Comparison of ENCODE assay signal across 18 cellular contexts in the genomic region with DNA sequence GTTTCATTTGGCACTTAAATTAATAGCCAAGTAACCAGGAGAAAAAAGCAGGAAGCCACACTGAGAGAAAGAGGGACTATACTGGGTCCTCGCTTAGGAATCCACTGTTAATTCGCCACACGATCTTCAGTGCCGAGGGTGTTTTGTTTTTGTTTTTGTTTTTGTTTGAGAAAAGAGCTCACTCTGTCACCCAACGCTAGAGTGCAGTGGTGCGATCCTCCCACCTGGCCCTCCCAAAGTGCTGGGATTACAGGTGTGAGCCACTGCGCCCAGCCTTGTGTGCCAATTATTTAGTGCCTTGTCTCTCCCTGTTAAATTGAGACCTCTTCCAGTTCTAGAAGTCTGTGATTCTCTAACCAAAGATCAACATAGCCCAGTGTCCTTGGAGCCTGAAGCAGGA. TPM values are rescaled to one million over a fixed set of nuclear protein-coding genes. Genes with fewer than 3 reads are reported as not detected.
A peak's percentile ranks its signal among the peaks of the same experiment; 100 is the strongest.
DNase-seq lines count a peak whose midpoint lies in the region; ATAC-seq, FAIRE-seq and TF ChIP-seq lines count a peak whose summit lies in the region.
"Had no signal": no experiment of that assay in that cellular context is flagged by ENCODE, and none has a peak within 500 bp of the region (broad histone marks: within the 10 kb centered on the region; RNA-seq: fewer than 3 reads in every experiment).

No MANE protein-coding gene starts in this region.

- no CpG with 5 or more reads among the region's 7 CpGs for WGBS in H9 (ENCODE audit: extremely low coverage, insufficient read length, low lambda C conversion rate)
- 69% methylated on average over 7 of the region's 7 CpGs; no CpG with 5 or more reads in 1 of the 2 experiments for WGBS in H1 (ENCODE audit: extremely low coverage in 1 of 2, insufficient coverage in 1 of 2, insufficient read length in 1 of 2, insufficient replicate concordance in 2 of 2, low coverage in 1 of 2, low lambda C conversion rate in 2 of 2, missing lambda C conversion rate in 1 of 2), 2 experiments
- 94% methylated on average over 7 of the region's 7 CpGs for WGBS in sigmoid colon, 2 donors
- 87 to 92% methylated on average over 7 of the region's 7 CpGs for WGBS in heart right ventricle, 2 donors

- H2BK120ac ChIP-seq in H9 (ENCODE audit: low read depth, low read length, poor library complexity, severe bottlenecking) = no peak overlapping the region
- no peak overlapping the region for H2BK120ac ChIP-seq in H1 (replicated peaks; ENCODE audit: low read depth, low read length)

- POLR2A ChIA-PET in H1 (lab: Charles Lee; ENCODE audit: partially characterized antibody) = interaction anchor here (0.6 to 2.9 kb wide), 4 partner anchors 27 to 59 kb away, joined by 3 to 15 read pairs (median 5); a partner anchor contains a TSS

- H3K27ac Mint-ChIP-seq in H9 (no peak overlapping the region), nephron progenitor cell (peak overlapping the region; percentile 23)
- H3K27ac Mint-ChIP-seq: CD14-positive monocyte; CD8-positive, alpha-beta memory T cell had no signal

- H3K79me1 ChIP-seq in H9 (ENCODE audit: insufficient read depth, low read depth, low read length, poor library complexity, severe bottlenecking) = no peaks in the 10 kb centered on the region
- H3K79me1 ChIP-seq in H1 (ENCODE audit: low read depth, low read length) = no peaks in the 10 kb centered on the region

- H4K20me1 ChIP-seq in H9 (ENCODE audit: control insufficient read depth, insufficient read depth, insufficient read length) = no peaks in the 10 kb centered on the region
- no peaks in the 10 kb centered on the region for H4K20me1 ChIP-seq in H1 (replicated peaks in 1 of 2; ENCODE audit: control insufficient read depth in 1 of 2, insufficient read depth in 2 of 2, low read length in 2 of 2)
- no peaks in the 10 kb centered on the region for H4K20me1 ChIP-seq in osteoblast (ENCODE audit: insufficient read depth, low read length)

- H3K14ac ChIP-seq in H9 (ENCODE audit: insufficient read depth, low read length) = no peak overlapping the region
- no peak overlapping the region for H3K14ac ChIP-seq in H1 (ENCODE audit: insufficient read length)

- H3K36me3 ChIP-seq in H1 (ENCODE audit: control insufficient read depth in 2 of 4, insufficient read depth in 4 of 4, low read length in 3 of 4) = no peaks in the 10 kb centered on the region
- H3K36me3 ChIP-seq in sigmoid colon = no peaks in the 10 kb centered on the region
- no peaks in the 10 kb centered on the region for H3K36me3 ChIP-seq in osteoblast (ENCODE audit: insufficient read depth, low read length)
- no peaks in the 10 kb centered on the region for H3K36me3 ChIP-seq in heart right ventricle

- H4K5ac ChIP-seq in H9 (ENCODE audit: insufficient read length, low read depth, low read length) (no peak overlapping the region), H1 (ENCODE audit: insufficient read length, low read depth, low read length) (no peak overlapping the region)

- peak; percentile 52 for FAIRE-seq in H1 (lab: Jason Lieb, UNC)
- FAIRE-seq: A549, GM12878, GM18507, K562 had no signal

- H2AK5ac ChIP-seq in H9 (ENCODE audit: insufficient read length, low read length) (no peak overlapping the region), H1 (ENCODE audit: low read depth, low read length) (no peak overlapping the region)

- ATAC-seq in heart right ventricle = no peak
- ATAC-seq: GM12878, HCT116, K562 had no signal

- H3K4ac ChIP-seq in H9 (ENCODE audit: low read depth, low read length) (no peak overlapping the region), H1 (replicated peaks; ENCODE audit: insufficient read length, low read depth, low read length) (no peak overlapping the region)

- H4K91ac ChIP-seq in H9 (ENCODE audit: insufficient read length, low read depth, low read length) = no peak overlapping the region
- no peak overlapping the region for H4K91ac ChIP-seq in H1 (replicated peaks; ENCODE audit: insufficient read length, low read length)

- intact Hi-C loops in sigmoid colon (cut with DNase I) = no loop called here
- intact Hi-C loops in heart right ventricle (cut with DNase I) = no loop called here

- H3K4me1 Mint-ChIP-seq in H9 = peaks cover 33 to 43% of the 10 kb centered on the region in 2 experiments
- H3K4me1 Mint-ChIP-seq in nephron progenitor cell = peaks cover 48% of the 10 kb centered on the region
- H3K4me1 Mint-ChIP-seq: CD14-positive monocyte; CD8-positive, alpha-beta memory T cell had no signal

- TF ChIP-seq EP300 in H1 (IDR thresholded peaks at IDR 0.05; ENCODE audit: borderline replicate concordance in 1 of 2, low read depth in 2 of 2, low read length in 2 of 2) (no peak), sigmoid colon (IDR thresholded peaks at IDR 0.05) (no peak)

- H2BK12ac ChIP-seq in H9 (ENCODE audit: insufficient read length, low read depth, low read length) = no peak overlapping the region
- no peak overlapping the region for H2BK12ac ChIP-seq in H1 (ENCODE audit: low read depth, low read length)

- H3K27ac ChIP-seq in H9 (ENCODE audit: insufficient read length, low read depth, low read length) (no peak overlapping the region), H1 (ENCODE audit: low read depth, low read length) (no peak overlapping the region), sigmoid colon (peak overlapping the region in 2 of 4 donors; percentile 41 to 62), osteoblast (ENCODE audit: low read depth, low read length) (no peak overlapping the region), heart right ventricle (no peak overlapping the region)
- H3K27ac ChIP-seq: HL-60 had no signal

- no peak overlapping the region for H3K56ac ChIP-seq in H9 (ENCODE audit: insufficient read length, low read depth, low read length)
- H3K56ac ChIP-seq in H1 (replicated peaks; ENCODE audit: insufficient read length, low read depth, low read length) = no peak overlapping the region

- no peak overlapping the region for H2AFZ ChIP-seq in H9 (ENCODE audit: low read length)
- H2AFZ ChIP-seq in H1 (ENCODE audit: low read length) = peak overlapping the region; percentile 54; the same call in 1 of the 2 replicates
- H2AFZ ChIP-seq in osteoblast (ENCODE audit: low read length) = no peak overlapping the region

- H3K27me3 Mint-ChIP-seq in H9 (ENCODE audit: low read depth) = peaks cover 2% of the 10 kb centered on the region
- no peaks in the 10 kb centered on the region for H3K27me3 Mint-ChIP-seq in nephron progenitor cell (ENCODE audit: low read depth, poor library complexity)

- H3K23ac ChIP-seq in H9 (ENCODE audit: insufficient read length, low read depth, low read length) (no peak overlapping the region), H1 (ENCODE audit: insufficient read length) (no peak overlapping the region)

- CTCF ChIA-PET in H1 (lab: Charles Lee; ENCODE audit: partially characterized antibody) = interaction anchor here (0.9 to 4.3 kb wide), 8 partner anchors 10 to 223 kb away, joined by 3 to 24 read pairs (median 4); no protein-coding TSS in a partner anchor

- TF ChIP-seq CTCF in H9 (conservative IDR thresholded peaks at IDR 0.05) = peak; percentile 52; the same call in 2 of the 3 replicates
- TF ChIP-seq CTCF in H1 (IDR thresholded peaks at IDR 0.05; ENCODE audit: control extremely low read depth in 1 of 3, insufficient read depth in 1 of 3, low read depth in 1 of 3, low read length in 3 of 3) = peak; percentile 22 to 47 (median 42)
- no peak for TF ChIP-seq CTCF in nephron progenitor cell (IDR thresholded peaks at IDR 0.05)
- TF ChIP-seq CTCF in sigmoid colon (IDR thresholded peaks at IDR 0.05) = no peak
- no peak for TF ChIP-seq CTCF in osteoblast (IDR thresholded peaks at IDR 0.05; ENCODE audit: extremely low read depth, low read depth, low read length)
- TF ChIP-seq CTCF in heart right ventricle (IDR thresholded peaks at IDR 0.05) = no peak

- H3K4me2 ChIP-seq in H9 (ENCODE audit: insufficient read depth, insufficient read length, low read length) (no peak overlapping the region), H1 (ENCODE audit: insufficient read depth in 1 of 2, low read depth in 2 of 2, low read length in 2 of 2) (no peak overlapping the region), osteoblast (ENCODE audit: insufficient read depth, low read length) (no peak overlapping the region)

- H3K4me3 Mint-ChIP-seq in H9 = no peak overlapping the region
- no peak overlapping the region for H3K4me3 Mint-ChIP-seq in nephron progenitor cell
- H3K4me3 Mint-ChIP-seq: CD14-positive monocyte; CD8-positive, alpha-beta memory T cell had no signal

- H3K23me2 ChIP-seq in H9 (ENCODE audit: insufficient read length, low read depth, low read length, poor library complexity, severe bottlenecking) (no peaks in the 10 kb centered on the region), H1 (ENCODE audit: low read depth, low read length) (no peaks in the 10 kb centered on the region)

- H2BK15ac ChIP-seq in H9 (ENCODE audit: low read depth, low read length) (no peak overlapping the region), H1 (ENCODE audit: low read length) (no peak overlapping the region)

- H4K8ac ChIP-seq in H9 (replicated peaks; ENCODE audit: insufficient read length, low read depth, low read length) (no peak overlapping the region), H1 (ENCODE audit: extremely low read depth, insufficient read depth, low read length) (no peak overlapping the region)

- H3K18ac ChIP-seq in H9 (ENCODE audit: insufficient read length, low read depth, low read length) (no peak overlapping the region), H1 (ENCODE audit: extremely low read depth, low read length) (no peak overlapping the region)

- H3K4me3 ChIP-seq in H1 (ENCODE audit: extremely low read depth in 1 of 4, insufficient read depth in 2 of 4, low read depth in 3 of 4, low read length in 4 of 4) (no peak overlapping the region), sigmoid colon (no peak overlapping the region), osteoblast (ENCODE audit: insufficient read depth, low read length) (no peak overlapping the region), heart right ventricle (no peak overlapping the region)
- H3K4me3 ChIP-seq: A549, GM12878, K562 had no signal

- peak; percentile 50 to 58; a peak in 3 of 4 replicates for TF ChIP-seq RAD21 in H1 (IDR thresholded peaks at IDR 0.05 in 1 of 2, conservative IDR thresholded peaks at IDR 0.05 in 1 of 2; ENCODE audit: low read depth in 2 of 2, low read length in 2 of 2)

- no peaks in the 10 kb centered on the region for H3K4me1 ChIP-seq in H9 (ENCODE audit: insufficient read depth, low read length)
- H3K4me1 ChIP-seq in H1 (replicated peaks in 1 of 4; ENCODE audit: control insufficient read depth in 3 of 4, insufficient read depth in 4 of 4, low read length in 3 of 4) = peaks cover 0 to 7% (median 2%) of the 10 kb centered on the region in 4 experiments; a peak in 3 of 7 replicates
- peaks cover 0 to 16% (median 7%) of the 10 kb centered on the region in 4 donors for H3K4me1 ChIP-seq in sigmoid colon
- peaks cover 19% of the 10 kb centered on the region for H3K4me1 ChIP-seq in osteoblast (ENCODE audit: insufficient read depth, low read length)
- peaks cover 0 to 6% (median 0%) of the 10 kb centered on the region in 9 donors for H3K4me1 ChIP-seq in heart right ventricle

- H3K79me2 ChIP-seq in H9 (ENCODE audit: insufficient read depth, low read length) (no peaks in the 10 kb centered on the region), H1 (ENCODE audit: control insufficient read depth in 1 of 2, insufficient read depth in 2 of 2, low read length in 2 of 2) (no peaks in the 10 kb centered on the region), osteoblast (ENCODE audit: insufficient read depth, low read length) (no peaks in the 10 kb centered on the region)

- H3K36me3 Mint-ChIP-seq in H9 (ENCODE audit: insufficient read depth in 1 of 3, low read depth in 3 of 3) = no peaks in the 10 kb centered on the region; a peak in 1 of 7 replicates
- no peaks in the 10 kb centered on the region for H3K36me3 Mint-ChIP-seq in nephron progenitor cell (ENCODE audit: low read depth)
- H3K36me3 Mint-ChIP-seq: CD14-positive monocyte; CD8-positive, alpha-beta memory T cell had no signal

- H2BK20ac ChIP-seq in H9 (ENCODE audit: low read depth, low read length, poor library complexity, severe bottlenecking) = no peak overlapping the region
- H2BK20ac ChIP-seq in H1 (ENCODE audit: low read length) = no peak overlapping the region

- H3K9ac ChIP-seq in H9 (ENCODE audit: extremely low read depth, insufficient read length, low read length) (no peak overlapping the region), H1 (replicated peaks in 1 of 4; ENCODE audit: extremely low read depth in 1 of 4, low read depth in 3 of 4, low read length in 3 of 4) (no peak overlapping the region)

- TF ChIP-seq POLR2A in H1 (IDR thresholded peaks at IDR 0.05; ENCODE audit: control extremely low read depth in 1 of 2, low read depth in 2 of 2, low read length in 2 of 2) (no peak), sigmoid colon (IDR thresholded peaks at IDR 0.05) (no peak)

- no peaks in the 10 kb centered on the region for H3K27me3 ChIP-seq in H9 (ENCODE audit: insufficient read depth, low read length)
- no peaks in the 10 kb centered on the region for H3K27me3 ChIP-seq in H1 (replicated peaks in 1 of 4; ENCODE audit: control insufficient read depth in 3 of 4, extremely low read depth in 1 of 4, insufficient read depth in 3 of 4, low read length in 3 of 4)
- no peaks in the 10 kb centered on the region for H3K27me3 ChIP-seq in sigmoid colon
- H3K27me3 ChIP-seq in osteoblast (ENCODE audit: insufficient read depth, low read length) = no peaks in the 10 kb centered on the region
- H3K27me3 ChIP-seq in heart right ventricle = no peaks in the 10 kb centered on the region

- H3T11ph ChIP-seq in H9 (ENCODE audit: low read length) = no peak overlapping the region

- DNase-seq in H9 = peak; percentile 64
- no peak for DNase-seq in H1 (ENCODE audit: low read depth in 1 of 2, low spot score in 2 of 2)
- DNase-seq in nephron progenitor cell = no peak
- DNase-seq in sigmoid colon = no peak
- no peak for DNase-seq in osteoblast (ENCODE audit: insufficient read length, low spot score, missing footprints)
- DNase-seq in activated effector memory CD4-positive, alpha-beta T cell treated with anti-CD3 and anti-CD28 coated beads, Interleukin-2, amount 50 U/mL, for 16 hours = no peak
- no peak for DNase-seq in heart right ventricle
- DNase-seq: Caco-2; CD8-positive, alpha-beta memory T cell; DMS53; GOT3 had no signal

- H2BK5ac ChIP-seq in H9 (ENCODE audit: insufficient read length, low read length) (no peak overlapping the region), H1 (ENCODE audit: low read depth, low read length) (no peak overlapping the region)

- no peaks in the 10 kb centered on the region; a peak in 1 of 5 replicates for H3K9me3 Mint-ChIP-seq in H9
- H3K9me3 Mint-ChIP-seq in nephron progenitor cell = peaks cover 4% of the 10 kb centered on the region
- H3K9me3 Mint-ChIP-seq: CD8-positive, alpha-beta memory T cell had no signal

- H3K9me3 ChIP-seq in H9 (ENCODE audit: control insufficient read depth, low read depth, low read length) (no peaks in the 10 kb centered on the region), H1 (ENCODE audit: insufficient read depth in 2 of 2, low read depth in 1 of 2, low read length in 1 of 2) (no peaks in the 10 kb centered on the region), sigmoid colon (no peaks in the 10 kb centered on the region), osteoblast (ENCODE audit: low read depth, low read length) (no peaks in the 10 kb centered on the region), heart right ventricle (no peaks in the 10 kb centered on the region)
- H3K9me3 ChIP-seq: A549, Caco-2 had no signal

RNA-seq across cellular contexts. Expression of a gene that starts 53.8 kb away (rescaled TPM):
- 731 and 748 TPM in 2 replicates for total RNA-seq in H9 (2021)
- total RNA-seq in H1 (2021; fragmentation: NEBNext Ultra II Directional; extraction: Animal tissue kit (Norgen Biotek cat#: 25700)) = 571 and 579 TPM in 2 replicates
- 246 and 258 TPM in 2 replicates for polyA plus RNA-seq in H1 (2011; rRNA removed)
- 481 TPM for polyA plus RNA-seq in H1 (2011; cell fraction: cytosol; rRNA removed)
- polyA plus RNA-seq in H1 (2011; cell fraction: nucleus; rRNA removed) = 537 TPM
- 409 to 588 TPM (median 457 TPM) in 4 replicates for polyA plus RNA-seq in H1 (2012, experiment 1 of 2)
- polyA plus RNA-seq in H1 (2012, experiment 2 of 2) = 113 TPM
- polyA plus RNA-seq in H1 (2013, experiment 1 of 2) = 292 TPM
- 291 TPM for polyA plus RNA-seq in H1 (2013, experiment 2 of 2)
- 221 and 265 TPM in 2 replicates for polyA minus RNA-seq in H1 (2011; rRNA and poly(A)+ RNA removed)
- 225 TPM for polyA minus RNA-seq in H1 (2011; cell fraction: cytosol; rRNA and poly(A)+ RNA removed)
- polyA minus RNA-seq in H1 (2011; cell fraction: nucleus; rRNA and poly(A)+ RNA removed) = 741 TPM
- total RNA-seq in sigmoid colon = 1,000 to 10,000 TPM; 2,634 to 4,179 (median 3,850) TPM
- 100 to 1,000 TPM; 438 to 950 (median 563) TPM for polyA plus RNA-seq in sigmoid colon
- 1,563 and 1,708 TPM in 2 replicates for total RNA-seq in osteoblast
- total RNA-seq in heart right ventricle = over 10,000 TPM; 11,955 to 17,571 (median 14,403) TPM
- polyA plus RNA-seq in heart right ventricle = over 10,000 TPM; 10,066 to 18,091 TPM

Comparison
In these comparisons a context has a peak if more than half of its experiments do, and no peak if none do; other contexts are left out.
1. CTCF ChIP-seq: peak in H9 (single experiment) and H1 (3 of 3); none in nephron progenitor cell (single experiment), sigmoid colon (0 of 4), osteoblast (single experiment) and heart right ventricle (0 of 9).